8 cellular contexts compared by ENCODE assay signal in genomic region chr7:66114743-66115727, GRCh38. TPM values are rescaled to one million over a fixed set of nuclear protein-coding genes. Genes with fewer than 3 reads are reported as not detected.
DNase-seq lines count a peak whose midpoint lies in the region; ATAC-seq, FAIRE-seq and TF ChIP-seq lines count a peak whose summit lies in the region.

Gene CRCP, plus strand, starts transcription at chr7:66114847. Its CDS starts 116 bp downstream, at chr7:66114963.

- TF ChIP-seq CTCF in endothelial cell of umbilical vein (IDR thresholded peaks at IDR 0.05; ENCODE audit: extremely low read depth in 1 of 2, insufficient read depth in 1 of 2, low read depth in 1 of 2, low read length in 2 of 2) = peak; percentile 32 to 50

- H3K4me3 ChIP-seq in NT2/D1 (ENCODE audit: insufficient read length, low read depth) = peak within 1 kb of the TSS; percentile 96
- peak within 1 kb of the TSS; percentile 74 to 88 (median 87) for H3K4me3 ChIP-seq in endothelial cell of umbilical vein (replicated peaks in 1 of 3; ENCODE audit: insufficient read depth in 1 of 3, low read depth in 1 of 3, low read length in 3 of 3)

- H3K79me2 ChIP-seq in endothelial cell of umbilical vein (ENCODE audit: control insufficient read depth, insufficient read depth, low read length) = peaks cover 52% of the 10 kb centered on the region

- intact Hi-C loops in endothelial cell of umbilical vein (cut with micrococcal nuclease) = loop anchor here (10.0 kb wide), 1 partner anchor 380 kb away; no protein-coding TSS in a partner anchor

- peaks cover 3% of the 10 kb centered on the region for H3K4me1 ChIP-seq in NT2/D1 (ENCODE audit: insufficient read depth, insufficient read length)
- H3K4me1 ChIP-seq in endothelial cell of umbilical vein (ENCODE audit: control insufficient read depth, extremely low read depth, insufficient read depth, low read length) = peaks cover 10% of the 10 kb centered on the region

- POLR2A ChIA-PET in endothelial cell of umbilical vein (lab: Charles Lee) = interaction anchor here (0.6 to 1.4 kb wide), 5 partner anchors 10 to 86 kb away, joined by 3 to 4 read pairs (median 4); no protein-coding TSS in a partner anchor

- H3K9me1 ChIP-seq in endothelial cell of umbilical vein (replicated peaks; ENCODE audit: control insufficient read depth, extremely low read depth, insufficient read depth, low read length) = no peaks in the 10 kb centered on the region

- peak; percentile 79 for TF ChIP-seq POLR2A in endothelial cell of umbilical vein (IDR thresholded peaks at IDR 0.05; ENCODE audit: low read depth, low read length)

- H3K36me3 ChIP-seq in NT2/D1 (ENCODE audit: insufficient read depth, insufficient read length, low read length) (peaks cover 30% of the 10 kb centered on the region), endothelial cell of umbilical vein (ENCODE audit: control insufficient read depth in 2 of 2, extremely low read depth in 1 of 2, insufficient read depth in 2 of 2, low read length in 2 of 2) (peaks cover 0 to 3% of the 10 kb centered on the region in 2 experiments)

- DNase-seq in D341Med (ENCODE audit: low spot score) = peak; percentile 95
- DNase-seq in HS-27A (ENCODE audit: low read depth) = peak; percentile 67
- DNase-seq in NT2/D1 (ENCODE audit: low read depth, low spot score) = peak; percentile 62
- peak; percentile 62 for DNase-seq in activated CD8-positive, alpha-beta memory T cell treated with anti-CD3 and anti-CD28 coated beads, Interleukin-2, amount 50 U/mL, for 24 hours (ENCODE audit: extremely low read depth)
- peak; percentile 84 for DNase-seq in endothelial cell of umbilical vein (ENCODE audit: low read depth, low spot score)
- peak; percentile 48 for DNase-seq in middle frontal gyrus (ENCODE audit: extremely low spot score, low spot score)
- peak; percentile 76 to 79 for DNase-seq in stimulated activated CD8-positive, alpha-beta memory T cell treated with anti-CD3 and anti-CD28 coated beads, Interleukin-2, amount 100 ng/mL, for 48 hours (ENCODE audit: low read depth in 2 of 2)

- dilution Hi-C loops in endothelial cell of umbilical vein (cut with MboI; ENCODE audit: extremely low pct_ligation_motif_present, low sequenced_read_pairs) = no loop called here

- H3K9me3 ChIP-seq in NT2/D1 (ENCODE audit: insufficient read depth, low read length) = no peaks in the 10 kb centered on the region
- no peaks in the 10 kb centered on the region for H3K9me3 ChIP-seq in endothelial cell of umbilical vein (replicated peaks; ENCODE audit: control insufficient read depth, insufficient read depth, low read length)

- peak; percentile 97 for FAIRE-seq in endothelial cell of umbilical vein (lab: Jason Lieb, UNC)

- H3K9ac ChIP-seq in NT2/D1 (ENCODE audit: insufficient read length, low read depth) (peak within 1 kb of the TSS; percentile 99), endothelial cell of umbilical vein (replicated peaks; ENCODE audit: extremely low read depth, insufficient read depth, low read length) (peak within 1 kb of the TSS; percentile 91)

- H3K27ac ChIP-seq in endothelial cell of umbilical vein (ENCODE audit: insufficient read depth, low read depth, low read length) = peak within 1 kb of the TSS; percentile 73

- CTCF ChIA-PET in endothelial cell of umbilical vein (lab: Charles Lee) = interaction anchor here (0.7 to 1.7 kb wide), 6 partner anchors 15 to 393 kb away, joined by 3 to 9 read pairs (median 4); no protein-coding TSS in a partner anchor

- peak within 1 kb of the TSS; percentile 71 for H2AFZ ChIP-seq in endothelial cell of umbilical vein (ENCODE audit: low read depth, low read length)

- TSS peak; percentile 62 for BruUV-seq in endothelial cell of umbilical vein (replicated peaks; lab: Mats Ljungman, UMichigan)

- H3K4me2 ChIP-seq in endothelial cell of umbilical vein (ENCODE audit: insufficient read depth, low read length) = peak within 1 kb of the TSS; percentile 98

- peak; percentile 59 for ATAC-seq in GM19468 (IDR thresholded peaks at IDR 0.05; ENCODE audit: extremely low read depth, unreplicated experiment)

- H4K20me1 ChIP-seq in endothelial cell of umbilical vein (replicated peaks; ENCODE audit: control insufficient read depth, extremely low read depth, insufficient read depth, low read length) = no peaks in the 10 kb centered on the region

- H3K27me3 ChIP-seq in NT2/D1 (ENCODE audit: insufficient read depth, insufficient read length) (no peaks in the 10 kb centered on the region), endothelial cell of umbilical vein (ENCODE audit: control insufficient read depth in 2 of 2, insufficient read depth in 2 of 2, low read length in 2 of 2) (no peaks in the 10 kb centered on the region)

TF ChIP-seq in endothelial cell of umbilical vein, 7 proteins besides CTCF, POLR2A, EP300 and RAD21:
- TF ChIP-seq EZH2 (IDR thresholded peaks at IDR 0.05; ENCODE audit: borderline replicate concordance, low read depth, low read length, severe bottlenecking) (no peak), MYC (IDR thresholded peaks at IDR 0.05; ENCODE audit: low read depth, low read length) (peak; percentile 81), MAX (IDR thresholded peaks at IDR 0.05; ENCODE audit: insufficient read depth, insufficient read length) (peak; percentile 90), POLR2AphosphoS5 (IDR thresholded peaks at IDR 0.05; ENCODE audit: insufficient read depth, low read depth, low read length) (peak; percentile 87), JUN (IDR thresholded peaks at IDR 0.05; ENCODE audit: borderline replicate concordance, insufficient read depth, insufficient read length, low read depth) (no peak), FOS (IDR thresholded peaks at IDR 0.05; ENCODE audit: borderline replicate concordance, insufficient read depth, low read length) (no peak), GATA2 (IDR thresholded peaks at IDR 0.05; ENCODE audit: insufficient read depth, insufficient read length, low read depth, low read length) (no peak)

RNA-seq across cellular contexts. Expression of gene CRCP, which starts in this region (rescaled TPM):
- 20.3 and 29.7 TPM in 2 replicates for total RNA-seq in endothelial cell of umbilical vein
- polyA plus RNA-seq in endothelial cell of umbilical vein = 9.9 and 14.2 TPM in 2 replicates
- polyA plus RNA-seq in endothelial cell of umbilical vein (2011; cell fraction: cytosol; rRNA removed) = 26.2 TPM in 2 replicates
- 15.5 and 21.8 TPM in 2 replicates for polyA plus RNA-seq in endothelial cell of umbilical vein (2011; cell fraction: nucleus; rRNA removed)
- 25.0 and 25.1 TPM in 2 replicates for polyA plus RNA-seq in endothelial cell of umbilical vein (2012)
- 25.0 and 33.7 TPM in 2 replicates for polyA minus RNA-seq in endothelial cell of umbilical vein
- polyA minus RNA-seq in endothelial cell of umbilical vein (2011; cell fraction: cytosol; rRNA and poly(A)+ RNA removed) = 17.0 TPM
- 13.7 and 14.5 TPM in 2 replicates for polyA minus RNA-seq in endothelial cell of umbilical vein (2011; cell fraction: nucleus; rRNA and poly(A)+ RNA removed)

Comparison
In these comparisons a context has a peak if more than half of its experiments do, and no peak if none do; other contexts are left out.
1. Peak in every context shown above with its lines: DNase-seq, ATAC-seq, H3K4me3 ChIP-seq and H3K27ac ChIP-seq.